In the genomic region with DNA sequence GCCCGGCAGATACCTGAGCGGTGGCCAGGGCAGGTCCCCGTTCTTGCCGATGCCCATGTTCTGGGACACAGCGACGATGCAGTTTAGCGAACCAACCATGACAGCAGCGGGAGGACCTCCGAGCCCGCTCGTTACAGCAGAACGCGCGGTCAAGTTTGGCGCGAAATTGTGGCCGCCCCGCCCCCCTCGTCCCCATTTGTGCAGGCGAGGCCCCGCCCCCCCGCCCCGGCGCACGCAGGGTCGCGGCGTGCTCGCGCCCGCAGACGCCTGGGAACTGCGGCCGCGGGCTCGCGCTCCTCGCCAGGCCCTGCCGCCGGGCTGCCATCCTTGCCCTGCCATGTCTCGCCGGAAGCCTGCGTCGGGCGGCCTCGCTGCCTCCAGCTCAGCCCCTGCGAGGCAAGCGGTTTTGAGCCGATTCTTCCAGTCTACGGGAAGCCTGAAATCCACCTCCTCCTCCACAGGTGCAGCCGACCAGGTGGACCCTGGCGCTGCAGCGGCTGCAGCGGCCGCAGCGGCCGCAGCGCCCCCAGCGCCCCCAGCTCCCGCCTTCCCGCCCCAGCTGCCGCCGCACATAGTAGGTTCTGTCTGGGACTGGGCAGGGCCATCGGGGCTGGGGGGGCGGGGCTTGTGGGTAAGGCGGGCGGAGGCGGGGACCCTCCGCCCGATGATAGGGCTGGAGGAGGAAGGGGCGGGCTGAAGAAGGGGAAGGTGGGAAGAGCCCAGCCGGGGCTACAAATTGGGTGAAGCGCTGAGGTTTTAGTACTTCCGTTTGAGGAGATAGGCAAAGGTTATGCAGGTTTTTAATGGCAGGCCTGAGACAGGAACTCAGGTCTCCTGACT, we compare ENCODE assay signal across 8 cellular contexts. TPM values are rescaled to one million over a fixed set of nuclear protein-coding genes. Genes with fewer than 3 reads are reported as not detected.
DNase-seq lines count a peak whose midpoint lies in the region; ATAC-seq, FAIRE-seq and TF ChIP-seq lines count a peak whose summit lies in the region.

A gene (minus strand): TSS at position 593 of the 840 bp plus-strand sequence. CDS start 494 bp downstream, at position 99.
A gene (plus strand): TSS at position 262 of the 840 bp plus-strand sequence. CDS start 76 bp downstream, at position 338.

- H2AFZ ChIP-seq in HCT116 (ENCODE audit: low read depth, low read length, poor library complexity, severe bottlenecking) (no peak within 1 kb of the TSS), neuron (ENCODE audit: low read depth, low read length) (peak within 1 kb of the TSS; percentile 75)

- H3K36me3 ChIP-seq in HCT116 (ENCODE audit: control insufficient read depth in 1 of 2, insufficient read depth in 2 of 2, low read length in 2 of 2) (peaks cover 8 to 11% of the 10 kb centered on the region in 2 experiments; a peak in 2 of 4 replicates), SJSA1 (peaks cover 39% of the 10 kb centered on the region), neuron (ENCODE audit: insufficient read depth, low read length) (peaks cover 28% of the 10 kb centered on the region)

- H3K9me2 ChIP-seq in HCT116 (ENCODE audit: insufficient read depth), result no peaks in the 10 kb centered on the region

- no peak for FAIRE-seq in frontal cortex (lab: Jason Lieb, UNC)

- RAD21 ChIA-PET in HCT116 (lab: Charles Lee; ENCODE audit: low non-redundant PET in 1 of 2, low total read pairs in 2 of 2, uncharacterized antibody in 2 of 2, unreplicated experiment in 2 of 2), result interaction anchor here in 1 of 2 experiments (0.7 kb wide), 1 partner anchor 275 kb away, joined by 3 read pairs; no protein-coding TSS in a partner anchor

- no peak for TF ChIP-seq RAD21 in HCT116 (IDR thresholded peaks at IDR 0.05; ENCODE audit: low read depth)

- H3K9ac ChIP-seq in HCT116 (ENCODE audit: low read length), result peak within 1 kb of the TSS; percentile 93

- CTCF ChIA-PET in HCT116 (lab: Charles Lee), result interaction anchor here (0.6 to 1.5 kb wide), 2 partner anchors 60 to 571 kb away, joined by 3 to 6 read pairs; no protein-coding TSS in a partner anchor

- no TSS peak for BruUV-seq in HCT116 (replicated peaks; lab: Mats Ljungman, UMichigan)

- TF ChIP-seq POLR2A in HCT116 (IDR thresholded peaks at IDR 0.05; ENCODE audit: borderline replicate concordance, extremely low read depth, insufficient read depth, insufficient read length), result peak; percentile 84

- H3K9me3 ChIP-seq in HCT116 (ENCODE audit: control insufficient read depth in 1 of 2, insufficient read depth in 1 of 2, low read depth in 1 of 2, low read length in 2 of 2), result no peaks in the 10 kb centered on the region
- no peaks in the 10 kb centered on the region for H3K9me3 ChIP-seq in SJSA1 (replicated peaks)
- no peaks in the 10 kb centered on the region for H3K9me3 ChIP-seq in neuron (ENCODE audit: low read length)

- peak; percentile 75 for ATAC-seq in HCT116

- H3K79me2 ChIP-seq in HCT116 (ENCODE audit: insufficient read depth, low read length), result peaks cover 35% of the 10 kb centered on the region

- in situ Hi-C loops in G401 (cut with HindIII; ENCODE audit: low sequenced_read_pairs), result no loop called here

- peak in 2 of 3 experiments; percentile 42 to 43; a peak in 4 of 6 replicates for TF ChIP-seq CTCF in HCT116 (IDR thresholded peaks at IDR 0.05 in 2 of 3, conservative IDR thresholded peaks at IDR 0.05 in 1 of 3; ENCODE audit: borderline replicate concordance in 1 of 3, insufficient read depth in 1 of 3, low read depth in 2 of 3, low read length in 2 of 3)

- H3K4me2 ChIP-seq in HCT116 (ENCODE audit: low read length), result peak within 1 kb of the TSS; percentile 85

- H3K27ac ChIP-seq in HCT116 (ENCODE audit: low read depth, low read length) (peak within 1 kb of the TSS; percentile 86), SJSA1 (peak within 1 kb of the TSS; percentile 88)

- H3K27me3 ChIP-seq in HCT116 (ENCODE audit: insufficient read depth, low read length) (no peaks in the 10 kb centered on the region), SJSA1 (replicated peaks) (no peaks in the 10 kb centered on the region), neuron (ENCODE audit: insufficient read depth, low read length) (no peaks in the 10 kb centered on the region)

- H3K4me1 ChIP-seq in HCT116 (ENCODE audit: control insufficient read depth in 1 of 2, insufficient read depth in 2 of 2, low read length in 2 of 2) (peaks cover 6 to 21% of the 10 kb centered on the region in 2 experiments; a peak in 3 of 4 replicates), SJSA1 (replicated peaks) (peaks cover 20% of the 10 kb centered on the region), neuron (ENCODE audit: insufficient read depth, low read length) (peaks cover 28% of the 10 kb centered on the region)

- DNase-seq in G401 (ENCODE audit: low spot score) (peak; percentile 96), HCT116 (ENCODE audit: low read depth, low spot score) (peak; percentile 85), MV-4-11 (lab: John Stamatoyannopoulos, UW) (peak; percentile 95), SJSA1 (ENCODE audit: low read depth in 1 of 2, low spot score in 2 of 2) (peak; percentile 89), frontal cortex (ENCODE audit: low spot score in 2 of 2) (peak; percentile 89 to 92), stromal cell of bone marrow (ENCODE audit: low read depth) (peak; percentile 79)
- DNase-seq in activated naive CD4-positive, alpha-beta T cell (lab: John Stamatoyannopoulos, UW), result peak; percentile 70 to 90 (median 80)

- POLR2A ChIA-PET in HCT116 (lab: Charles Lee), result interaction anchor here (1.6 kb wide), 1 partner anchor 12 kb away, joined by 5 read pairs; no protein-coding TSS in a partner anchor

- H3K4me3 ChIP-seq in HCT116 (replicated peaks in 1 of 2; ENCODE audit: low read depth in 1 of 2, low read length in 2 of 2) (peak within 1 kb of the TSS; percentile 64 to 83), SJSA1 (peak within 1 kb of the TSS; percentile 95), neuron (ENCODE audit: low read length) (peak within 1 kb of the TSS; percentile 97)

- H4K20me1 ChIP-seq in HCT116 (ENCODE audit: insufficient read depth), result no peaks in the 10 kb centered on the region

- intact Hi-C loops in HCT116 (cut with micrococcal nuclease), result loop anchor here (5.0 kb wide), 1 partner anchor 167 kb away; a partner anchor contains a TSS

TF ChIP-seq in HCT116, 20 proteins besides CTCF, POLR2A, EP300 and RAD21:
- TF ChIP-seq SIN3A (IDR thresholded peaks at IDR 0.05; ENCODE audit: low read depth) (peak; percentile 72), ELF1 (IDR thresholded peaks at IDR 0.05; ENCODE audit: borderline replicate concordance, low read depth) (0 out of 2 replicates have a peak, but pooled peaks have one; percentile 14), FOSL1 (IDR thresholded peaks at IDR 0.05; ENCODE audit: low read depth) (no peak), EZH2phosphoT487 (IDR thresholded peaks at IDR 0.05; ENCODE audit: borderline replicate concordance) (no peak), SRF (IDR thresholded peaks at IDR 0.05; ENCODE audit: low read depth) (peak; percentile 35; the same call in 1 of the 2 replicates), EGR1 (IDR thresholded peaks at IDR 0.05; ENCODE audit: low read depth) (peak; percentile 22; the same call in 1 of the 2 replicates), EZH2 (IDR thresholded peaks at IDR 0.05) (no peak), SP1 (IDR thresholded peaks at IDR 0.05; ENCODE audit: low read depth) (peak; percentile 48; the same call in 1 of the 2 replicates), ZFX (IDR thresholded peaks at IDR 0.05) (peak; percentile 69; the same call in 1 of the 2 replicates), TCF7L2 (IDR thresholded peaks at IDR 0.05; ENCODE audit: borderline replicate concordance, extremely low read depth, insufficient read depth, insufficient read length) (no peak), JUND (IDR thresholded peaks at IDR 0.05) (no peak), POLR2AphosphoS5 (IDR thresholded peaks at IDR 0.05; ENCODE audit: low read depth, low read length) (peak; percentile 80)
- TF ChIP-seq, protein P1, sequence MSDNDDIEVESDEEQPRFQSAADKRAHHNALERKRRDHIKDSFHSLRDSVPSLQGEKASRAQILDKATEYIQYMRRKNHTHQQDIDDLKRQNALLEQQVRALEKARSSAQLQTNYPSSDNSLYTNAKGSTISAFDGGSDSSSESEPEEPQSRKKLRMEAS (IDR thresholded peaks at IDR 0.05), result 0 out of 2 replicates have a peak, but pooled peaks have one; percentile 25
- TF ChIP-seq, protein P2, sequence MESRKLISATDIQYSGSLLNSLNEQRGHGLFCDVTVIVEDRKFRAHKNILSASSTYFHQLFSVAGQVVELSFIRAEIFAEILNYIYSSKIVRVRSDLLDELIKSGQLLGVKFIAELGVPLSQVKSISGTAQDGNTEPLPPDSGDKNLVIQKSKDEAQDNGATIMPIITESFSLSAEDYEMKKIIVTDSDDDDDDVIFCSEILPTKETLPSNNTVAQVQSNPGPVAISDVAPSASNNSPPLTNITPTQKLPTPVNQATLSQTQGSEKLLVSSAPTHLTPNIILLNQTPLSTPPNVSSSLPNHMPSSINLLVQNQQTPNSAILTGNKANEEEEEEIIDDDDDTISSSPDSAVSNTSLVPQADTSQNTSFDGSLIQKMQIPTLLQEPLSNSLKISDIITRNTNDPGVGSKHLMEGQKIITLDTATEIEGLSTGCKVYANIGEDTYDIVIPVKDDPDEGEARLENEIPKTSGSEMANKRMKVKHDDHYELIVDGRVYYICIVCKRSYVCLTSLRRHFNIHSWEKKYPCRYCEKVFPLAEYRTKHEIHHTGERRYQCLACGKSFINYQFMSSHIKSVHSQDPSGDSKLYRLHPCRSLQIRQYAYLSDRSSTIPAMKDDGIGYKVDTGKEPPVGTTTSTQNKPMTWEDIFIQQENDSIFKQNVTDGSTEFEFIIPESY (IDR thresholded peaks at IDR 0.05; ENCODE audit: extremely low read depth, insufficient replicate concordance, low read length), result no peak

RNA-seq across cellular contexts. Expression of the first gene that starts in this region (rescaled TPM):
- 108 and 124 TPM in 2 replicates for total RNA-seq in G401 (2014; rRNA removed; shearing (Covaris generic))
- 58.7 TPM for total RNA-seq in HCT116 (2021; ENCODE audit: unreplicated experiment)
- 14.6 and 24.3 TPM in 2 replicates for polyA plus RNA-seq in HCT116 (2012)
- 145 and 147 TPM in 2 replicates for total RNA-seq in SJSA1 (2014; rRNA removed; shearing (Covaris generic))
- 20.4 TPM for total RNA-seq in frontal cortex

RNA-seq across cellular contexts. Expression of the second gene that starts in this region (rescaled TPM):
- total RNA-seq in G401 (2014; rRNA removed; shearing (Covaris generic)), result 16.2 and 16.8 TPM in 2 replicates
- 4.9 TPM for total RNA-seq in HCT116 (2021; ENCODE audit: unreplicated experiment)
- polyA plus RNA-seq in HCT116 (2012), result 0.71 and 0.86 TPM in 2 replicates
- 7.7 and 12.9 TPM in 2 replicates for total RNA-seq in SJSA1 (2014; rRNA removed; shearing (Covaris generic))
- 32.6 TPM for total RNA-seq in frontal cortex

Comparison
In these comparisons a context has a peak if more than half of its experiments do, and no peak if none do; other contexts are left out.
1. Peak in every context shown above with its lines: DNase-seq, ATAC-seq, H3K4me3 ChIP-seq and H3K27ac ChIP-seq.